36 cellular contexts compared by ENCODE assay signal in genomic region chr18:44977856-44978255, GRCh38.
"Had no signal": no experiment of that assay in that cellular context is flagged by ENCODE, and none has a peak within 500 bp of the region (broad histone marks: within the 10 kb centered on the region; RNA-seq: fewer than 3 reads in every experiment).

No MANE protein-coding gene starts in this region.

- DNase-seq: activated CD4-positive, alpha-beta memory T cell treated with anti-CD3 and anti-CD28 coated beads, Interleukin-2, amount 10 ng/mL, durations not matched to agents 7 days and 5 days; activated CD4-positive, alpha-beta T cell treated with anti-CD3 and anti-CD28 coated beads for 1 hour; activated CD4-positive, alpha-beta T cell treated with anti-CD3 and anti-CD28 coated beads for 36 hours; activated CD4-positive, alpha-beta T cell treated with anti-CD3 and anti-CD28 coated beads for 48 hours; activated CD4-positive, alpha-beta T cell treated with anti-CD3 and anti-CD28 coated beads, Interleukin-2, amount 10 ng/mL, durations not matched to agents 7 days and 5 days; activated CD4-positive, alpha-beta T cell treated with anti-CD3 and anti-CD28 coated beads, Interleukin-2, amount 50 U/mL, for 48 hours; activated CD4-positive, CD25-positive, alpha-beta regulatory T cell; activated CD8-positive, alpha-beta memory T cell treated with anti-CD3 and anti-CD28 coated beads for 24 hours; activated CD8-positive, alpha-beta memory T cell treated with anti-CD3 and anti-CD28 coated beads, Interleukin-2, amount 10 ng/mL, durations not matched to agents 7 days and 5 days; activated CD8-positive, alpha-beta memory T cell treated with anti-CD3 and anti-CD28 coated beads, Interleukin-2, amount 50 U/mL, for 48 hours; activated CD8-positive, alpha-beta T cell treated with anti-CD3 and anti-CD28 coated beads, Interleukin-2, amount 10 ng/mL, durations not matched to agents 7 days and 5 days; activated effector memory CD4-positive, alpha-beta T cell treated with Interleukin-2 at 50 U/mL for 16 hours; activated gamma-delta T cell; activated naive CD4-positive, alpha-beta T cell treated with anti-CD3 and anti-CD28 coated beads, Interleukin-2, amount 10 ng/mL, durations not matched to agents 7 days and 5 days; activated naive CD4-positive, alpha-beta T cell treated with Interleukin-2 at 50 U/mL for 16 hours; activated naive CD8-positive, alpha-beta T cell treated with anti-CD3 and anti-CD28 coated beads, Interleukin-2, amount 10 ng/mL, durations not matched to agents 7 days and 5 days; activated naive CD8-positive, alpha-beta T cell treated with anti-CD3 and anti-CD28 coated beads, Interleukin-2, amount 50 U/mL, for 24 hours; activated T-cell treated with anti-CD3 and anti-CD28 coated beads, Interleukin-2, amount 50 U/mL, for 24 hours; activated T-cell treated with anti-CD3 and anti-CD28 coated beads, Interleukin-2, amount 50 U/mL, for 48 hours; amniotic stem cell; aorta; body of pancreas; brain microvascular endothelial cell; central memory CD4-positive, alpha-beta T cell; SW 1271; T-helper 1 cell; T-helper 2 cell; T-helper 9 cell had no signal

- H3K27ac Mint-ChIP-seq: activated CD4-positive, alpha-beta memory T cell treated with anti-CD3 and anti-CD28 coated beads, Interleukin-2, amount 10 ng/mL, durations not matched to agents 7 days and 5 days; activated CD4-positive, alpha-beta T cell treated with anti-CD3 and anti-CD28 coated beads for 36 hours; activated CD4-positive, alpha-beta T cell treated with anti-CD3 and anti-CD28 coated beads, Interleukin-2, amount 10 ng/mL, durations not matched to agents 7 days and 5 days; activated CD8-positive, alpha-beta memory T cell treated with anti-CD3 and anti-CD28 coated beads, Interleukin-2, amount 10 ng/mL, durations not matched to agents 7 days and 5 days; activated CD8-positive, alpha-beta T cell treated with anti-CD3 and anti-CD28 coated beads, Interleukin-2, amount 10 ng/mL, durations not matched to agents 7 days and 5 days; activated naive CD4-positive, alpha-beta T cell treated with anti-CD3 and anti-CD28 coated beads, Interleukin-2, amount 10 ng/mL, durations not matched to agents 7 days and 5 days; activated naive CD4-positive, alpha-beta T cell treated with anti-CD3 and anti-CD28 coated beads, Interleukin-2, amount 50 U/mL, for 24 hours; activated naive CD8-positive, alpha-beta T cell; activated naive CD8-positive, alpha-beta T cell treated with anti-CD3 and anti-CD28 coated beads, Interleukin-2, amount 10 ng/mL, durations not matched to agents 7 days and 5 days; activated naive CD8-positive, alpha-beta T cell treated with anti-CD3 and anti-CD28 coated beads, Interleukin-2, amount 50 U/mL, for 24 hours; activated T-cell treated with anti-CD3 and anti-CD28 coated beads, Interleukin-2, amount 50 U/mL, for 24 hours; activated T-helper 2 cell treated with anti-CD3 and anti-CD28 coated beads, Interferon-gamma antibody, Interleukin-2, Interleukin-4, amounts not matched to agents 10 μg/mL and 5 μg/mL and 100 μg/mL, durations not matched to agents 14 hours and 24 hours and 36 hours; T-helper 1 cell treated with Interleukin-12 subunit alpha and Interleukin-12 subunit beta and Interleukin-4 antibody, amounts not matched to agents 30 μg/mL and 1 μg/mL, for 36 hours; T-helper 2 cell treated with Interferon-gamma antibody and Interleukin-4, amounts not matched to agents 5 μg/mL and 100 μg/mL, for 36 hours had no signal

- H3K36me3 Mint-ChIP-seq: activated CD8-positive, alpha-beta memory T cell treated with anti-CD3 and anti-CD28 coated beads, Interleukin-2, amount 10 ng/mL, durations not matched to agents 7 days and 5 days; activated naive CD4-positive, alpha-beta T cell treated with anti-CD3 and anti-CD28 coated beads, Interleukin-2, amount 10 ng/mL, durations not matched to agents 7 days and 5 days; activated naive CD4-positive, alpha-beta T cell treated with anti-CD3 and anti-CD28 coated beads, Interleukin-2, amount 50 U/mL, for 24 hours; activated naive CD8-positive, alpha-beta T cell; activated naive CD8-positive, alpha-beta T cell treated with anti-CD3 and anti-CD28 coated beads, Interleukin-2, amount 10 ng/mL, durations not matched to agents 7 days and 5 days had no signal

- ATAC-seq: activated CD4-positive, alpha-beta T cell treated with anti-CD3 and anti-CD28 coated beads for 36 hours; activated CD4-positive, CD25-positive, alpha-beta regulatory T cell treated with anti-CD3 and anti-CD28 coated beads, Interleukin-2, amount 50 U/mL, for 24 hours; activated CD8-positive, alpha-beta memory T cell treated with anti-CD3 and anti-CD28 coated beads, Interleukin-2, amount 10 ng/mL, durations not matched to agents 7 days and 5 days; activated CD8-positive, alpha-beta T cell treated with anti-CD3 and anti-CD28 coated beads, Interleukin-2, amount 10 ng/mL, durations not matched to agents 7 days and 5 days; activated naive CD8-positive, alpha-beta T cell treated with anti-CD3 and anti-CD28 coated beads, Interleukin-2, amount 50 U/mL, for 24 hours; body of pancreas had no signal

- H3K4me1 Mint-ChIP-seq: activated CD4-positive, alpha-beta memory T cell treated with anti-CD3 and anti-CD28 coated beads, Interleukin-2, amount 10 ng/mL, durations not matched to agents 7 days and 5 days; activated CD4-positive, alpha-beta T cell treated with anti-CD3 and anti-CD28 coated beads for 36 hours; activated CD4-positive, alpha-beta T cell treated with anti-CD3 and anti-CD28 coated beads, Interleukin-2, amount 10 ng/mL, durations not matched to agents 7 days and 5 days; activated naive CD4-positive, alpha-beta T cell treated with anti-CD3 and anti-CD28 coated beads, Interleukin-2, amount 10 ng/mL, durations not matched to agents 7 days and 5 days; activated naive CD4-positive, alpha-beta T cell treated with anti-CD3 and anti-CD28 coated beads, Interleukin-2, amount 50 U/mL, for 24 hours; activated naive CD8-positive, alpha-beta T cell treated with anti-CD3 and anti-CD28 coated beads, Interleukin-2, amount 10 ng/mL, durations not matched to agents 7 days and 5 days; activated naive CD8-positive, alpha-beta T cell treated with anti-CD3 and anti-CD28 coated beads, Interleukin-2, amount 50 U/mL, for 24 hours had no signal

- H3K4me1 ChIP-seq: breast epithelium had no signal

- H3K27ac ChIP-seq: body of pancreas, brain microvascular endothelial cell, breast epithelium, VCaP had no signal

- H3K9me3 ChIP-seq: body of pancreas, breast epithelium had no signal

- H3K9me3 Mint-ChIP-seq: activated CD4-positive, alpha-beta memory T cell treated with anti-CD3 and anti-CD28 coated beads, Interleukin-2, amount 10 ng/mL, durations not matched to agents 7 days and 5 days; activated CD4-positive, alpha-beta T cell treated with anti-CD3 and anti-CD28 coated beads, Interleukin-2, amount 10 ng/mL, durations not matched to agents 7 days and 5 days; activated naive CD4-positive, alpha-beta T cell treated with anti-CD3 and anti-CD28 coated beads, Interleukin-2, amount 10 ng/mL, durations not matched to agents 7 days and 5 days; activated naive CD4-positive, alpha-beta T cell treated with anti-CD3 and anti-CD28 coated beads, Interleukin-2, amount 50 U/mL, for 24 hours; activated naive CD8-positive, alpha-beta T cell treated with anti-CD3 and anti-CD28 coated beads, Interleukin-2, amount 10 ng/mL, durations not matched to agents 7 days and 5 days; activated naive CD8-positive, alpha-beta T cell treated with anti-CD3 and anti-CD28 coated beads, Interleukin-2, amount 50 U/mL, for 24 hours; activated T-cell treated with anti-CD3 and anti-CD28 coated beads, Interleukin-2, amount 50 U/mL, for 24 hours; activated T-helper 2 cell treated with anti-CD3 and anti-CD28 coated beads, Interferon-gamma antibody, Interleukin-2, Interleukin-4, amounts not matched to agents 10 μg/mL and 5 μg/mL and 100 μg/mL, durations not matched to agents 14 hours and 24 hours and 36 hours; T-helper 1 cell treated with Interleukin-12 subunit alpha and Interleukin-12 subunit beta and Interleukin-4 antibody, amounts not matched to agents 30 μg/mL and 1 μg/mL, for 36 hours; T-helper 2 cell treated with Interferon-gamma antibody and Interleukin-4, amounts not matched to agents 5 μg/mL and 100 μg/mL, for 36 hours had no signal

- H3K4me3 ChIP-seq: body of pancreas, breast epithelium had no signal

- H3K27me3 ChIP-seq: body of pancreas, brain microvascular endothelial cell, breast epithelium had no signal

- H3K4me3 Mint-ChIP-seq: activated CD4-positive, alpha-beta memory T cell treated with anti-CD3 and anti-CD28 coated beads, Interleukin-2, amount 10 ng/mL, durations not matched to agents 7 days and 5 days; activated CD4-positive, alpha-beta T cell treated with anti-CD3 and anti-CD28 coated beads for 36 hours; activated CD4-positive, alpha-beta T cell treated with anti-CD3 and anti-CD28 coated beads, Interleukin-2, amount 10 ng/mL, durations not matched to agents 7 days and 5 days; activated CD8-positive, alpha-beta memory T cell treated with anti-CD3 and anti-CD28 coated beads, Interleukin-2, amount 10 ng/mL, durations not matched to agents 7 days and 5 days; activated CD8-positive, alpha-beta T cell treated with anti-CD3 and anti-CD28 coated beads, Interleukin-2, amount 10 ng/mL, durations not matched to agents 7 days and 5 days; activated naive CD4-positive, alpha-beta T cell treated with anti-CD3 and anti-CD28 coated beads, Interleukin-2, amount 10 ng/mL, durations not matched to agents 7 days and 5 days; activated naive CD4-positive, alpha-beta T cell treated with anti-CD3 and anti-CD28 coated beads, Interleukin-2, amount 50 U/mL, for 24 hours; activated naive CD8-positive, alpha-beta T cell; activated naive CD8-positive, alpha-beta T cell treated with anti-CD3 and anti-CD28 coated beads, Interleukin-2, amount 10 ng/mL, durations not matched to agents 7 days and 5 days; activated naive CD8-positive, alpha-beta T cell treated with anti-CD3 and anti-CD28 coated beads, Interleukin-2, amount 50 U/mL, for 24 hours; activated T-cell treated with anti-CD3 and anti-CD28 coated beads, Interleukin-2, amount 50 U/mL, for 24 hours; T-helper 1 cell treated with Interleukin-12 subunit alpha and Interleukin-12 subunit beta and Interleukin-4 antibody, amounts not matched to agents 30 μg/mL and 1 μg/mL, for 36 hours; T-helper 2 cell treated with Interferon-gamma antibody and Interleukin-4, amounts not matched to agents 5 μg/mL and 100 μg/mL, for 36 hours had no signal

- H3K27me3 Mint-ChIP-seq: activated CD4-positive, alpha-beta T cell treated with anti-CD3 and anti-CD28 coated beads, Interleukin-2, amount 10 ng/mL, durations not matched to agents 7 days and 5 days; activated CD8-positive, alpha-beta memory T cell treated with anti-CD3 and anti-CD28 coated beads, Interleukin-2, amount 10 ng/mL, durations not matched to agents 7 days and 5 days; activated naive CD4-positive, alpha-beta T cell treated with anti-CD3 and anti-CD28 coated beads, Interleukin-2, amount 10 ng/mL, durations not matched to agents 7 days and 5 days; activated naive CD4-positive, alpha-beta T cell treated with anti-CD3 and anti-CD28 coated beads, Interleukin-2, amount 50 U/mL, for 24 hours; activated naive CD8-positive, alpha-beta T cell treated with anti-CD3 and anti-CD28 coated beads, Interleukin-2, amount 50 U/mL, for 24 hours; activated T-cell treated with anti-CD3 and anti-CD28 coated beads, Interleukin-2, amount 50 U/mL, for 24 hours had no signal

- H3K36me3 ChIP-seq: brain microvascular endothelial cell, breast epithelium had no signal
